ENCODE assay signal across 1 cellular context in the genomic region with DNA sequence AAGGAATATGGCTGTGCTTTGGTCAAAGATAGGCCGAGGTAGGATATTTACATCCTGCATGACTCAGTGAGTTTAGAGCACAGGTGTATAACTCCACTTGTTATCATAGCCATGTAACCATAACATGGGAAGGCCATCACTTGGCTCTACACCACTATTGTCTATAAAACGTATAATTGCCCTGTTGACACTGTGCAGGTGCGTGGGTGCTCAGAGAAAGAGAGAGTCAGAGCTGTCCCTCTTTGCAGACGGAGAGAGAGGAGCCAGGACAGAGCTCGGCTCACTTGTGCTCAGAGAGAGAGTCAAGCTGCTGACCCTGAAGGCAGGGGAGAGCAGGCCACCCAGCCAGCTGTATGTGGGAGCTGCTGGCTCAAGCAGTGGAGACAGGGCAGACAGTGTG.
TF ChIP-seq lines count a peak whose summit lies in the region.

No MANE protein-coding gene starts in this region.

TF ChIP-seq in H1, 55 proteins besides CTCF, POLR2A, EP300 and RAD21:
- TF ChIP-seq MAFK (IDR thresholded peaks at IDR 0.05; ENCODE audit: low read depth, low read length) (no peak), CBX5 (IDR thresholded peaks at IDR 0.05; ENCODE audit: low read depth, low read length) (no peak), RXRA (IDR thresholded peaks at IDR 0.05; ENCODE audit: insufficient read depth, low read depth, low read length) (no peak), TEAD4 (IDR thresholded peaks at IDR 0.05; ENCODE audit: low read depth, low read length) (no peak), JUND (IDR thresholded peaks at IDR 0.05; ENCODE audit: low read length) (no peak), EGR1 (IDR thresholded peaks at IDR 0.05; ENCODE audit: borderline replicate concordance, low read depth, low read length) (no peak), TAF7 (optimal IDR thresholded peaks at IDR 0.05; ENCODE audit: borderline replicate concordance, low read depth, low read length) (no peak), JUN (IDR thresholded peaks at IDR 0.05; ENCODE audit: low read depth, low read length) (no peak)
